ENCODE assay signal across 5 cellular contexts in genomic region chr19:1760786-1761527, GRCh38. TPM values are rescaled to one million over a fixed set of nuclear protein-coding genes. Genes with fewer than 3 reads are reported as not detected.
"Had no signal": no experiment of that assay in that cellular context is flagged by ENCODE, and none has a peak within 500 bp of the region (broad histone marks: within the 10 kb centered on the region; RNA-seq: fewer than 3 reads in every experiment).

No MANE protein-coding gene starts in this region.

RNA-seq across cellular contexts. Expression of gene ONECUT3, which starts 7.7 kb away (rescaled TPM):
- total RNA-seq: GM23248, H4, H7, HT-29, IMR-90 had no signal
